In the genomic region with DNA sequence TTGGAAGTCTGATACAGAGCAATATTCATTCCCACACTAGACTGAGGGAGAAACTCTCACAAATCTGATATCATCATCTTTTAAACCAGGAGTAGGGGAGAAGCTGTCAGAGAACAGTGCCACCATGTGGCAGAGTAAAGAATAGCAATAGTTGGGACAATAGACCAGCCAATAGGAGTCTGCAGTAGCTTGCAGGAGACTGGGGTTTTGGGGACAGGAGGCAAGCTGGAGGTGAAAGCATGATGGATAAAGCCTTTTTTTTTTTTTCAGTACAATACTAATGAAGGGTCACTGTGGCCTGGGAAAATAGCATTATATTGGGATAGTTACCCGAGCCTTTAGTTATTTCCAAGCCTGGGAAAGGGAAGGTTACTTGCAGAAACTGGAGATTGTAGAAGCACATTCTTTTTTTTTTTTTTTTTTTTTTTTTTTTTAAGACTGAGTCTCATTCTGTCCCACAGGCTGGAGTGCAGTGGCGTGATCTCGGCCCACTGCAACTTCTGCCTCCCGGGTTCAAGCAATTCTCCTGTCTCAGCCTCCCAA, we compare ENCODE assay signal across 8 cellular contexts.
A peak's percentile ranks its signal among the peaks of the same experiment; 100 is the strongest.
DNase-seq lines count a peak whose midpoint lies in the region; ATAC-seq and TF ChIP-seq lines count a peak whose summit lies in the region.

No MANE protein-coding gene starts in this region.

- DNase-seq in NCI-H2227 treated with DMSO at 0.1 percent for 48 hours (lab: John Stamatoyannopoulos, UW) = peak; percentile 95
- DNase-seq in activated CD4-positive, CD25-positive, alpha-beta regulatory T cell treated with anti-CD3 and anti-CD28 coated beads, Interleukin-2, amount 50 U/mL, for 72 hours = peak; percentile 56
- DNase-seq in cerebellar cortex (ENCODE audit: low spot score) = peak; percentile 82
- peak; percentile 57 for DNase-seq in left lobe of liver (ENCODE audit: low spot score)
- peak; percentile 38 to 63 (median 39) for DNase-seq in stimulated activated CD4-positive, alpha-beta T cell treated with anti-CD3 and anti-CD28 coated beads, TNF-alpha, amount 100 ng/mL, for 48 hours (ENCODE audit: low read depth in 3 of 3)

- peak; percentile 91 for TF ChIP-seq CTCF in C4-2B (conservative IDR thresholded peaks at IDR 0.05)

- no peak overlapping the region for H3K27ac ChIP-seq in C4-2B

- ATAC-seq in GM19035 (IDR thresholded peaks at IDR 0.05; ENCODE audit: unreplicated experiment) (peak; percentile 94), HG03175 (IDR thresholded peaks at IDR 0.05; ENCODE audit: unreplicated experiment) (peak; percentile 98), left lobe of liver (peak; percentile 100)

Comparison
In these comparisons a context has a peak if more than half of its experiments do, and no peak if none do; other contexts are left out.
1. DNase-seq: peak in every context shown above with its lines; median percentile 95 in NCI-H2227 treated with DMSO at 0.1 percent for 48 hours; 82 in cerebellar cortex; 57 in left lobe of liver; 56 in activated CD4-positive, CD25-positive, alpha-beta regulatory T cell treated with anti-CD3 and anti-CD28 coated beads, Interleukin-2, amount 50 U/mL, for 72 hours; 39 in stimulated activated CD4-positive, alpha-beta T cell treated with anti-CD3 and anti-CD28 coated beads, TNF-alpha, amount 100 ng/mL, for 48 hours.